7 cellular contexts compared by ENCODE assay signal in genomic region chrX:130120746-130121504, GRCh38. TPM values are rescaled to one million over a fixed set of nuclear protein-coding genes. Genes with fewer than 3 reads are reported as not detected.
A peak's percentile ranks its signal among the peaks of the same experiment; 100 is the strongest.
DNase-seq lines count a peak whose midpoint lies in the region; ATAC-seq and TF ChIP-seq lines count a peak whose summit lies in the region.

No MANE protein-coding gene starts in this region.

- peak overlapping the region; percentile 53 for H3K4me3 ChIP-seq in naive thymus-derived CD4-positive, alpha-beta T cell (ENCODE audit: low read length)

- H3K27ac ChIP-seq in naive thymus-derived CD4-positive, alpha-beta T cell (ENCODE audit: low read depth, low read length): no peak overlapping the region

- H3K36me3 ChIP-seq in naive thymus-derived CD4-positive, alpha-beta T cell (ENCODE audit: control insufficient read depth in 2 of 3, insufficient read depth in 3 of 3, low read length in 3 of 3): no peaks in the 10 kb centered on the region

- TF ChIP-seq POLR2A in GM18526 (IDR thresholded peaks at IDR 0.05; ENCODE audit: extremely low read depth, insufficient read length): peak; percentile 26

- peak overlapping the region in 1 of 9 donors; percentile 58 for H3K27ac Mint-ChIP-seq in naive thymus-derived CD4-positive, alpha-beta T cell

- H3K27me3 ChIP-seq in naive thymus-derived CD4-positive, alpha-beta T cell (ENCODE audit: control insufficient read depth in 2 of 2, insufficient read depth in 2 of 2, low read length in 2 of 2): no peaks in the 10 kb centered on the region

- POLR2A ChIA-PET in naive thymus-derived CD4-positive, alpha-beta T cell (lab: Charles Lee): interaction anchor here (0.6 to 1.9 kb wide), 4 partner anchors 23 to 52 kb away, joined by 3 to 6 read pairs (median 3); no protein-coding TSS in a partner anchor

- H3K27me3 Mint-ChIP-seq in activated T-cell treated with anti-CD3 and anti-CD28 coated beads, Interleukin-2, amount 50 U/mL, for 4 hours (ENCODE audit: low read depth): no peaks in the 10 kb centered on the region
- no peaks in the 10 kb centered on the region for H3K27me3 Mint-ChIP-seq in naive thymus-derived CD4-positive, alpha-beta T cell

- H3K36me3 Mint-ChIP-seq in activated T-cell treated with anti-CD3 and anti-CD28 coated beads, Interleukin-2, amount 50 U/mL, for 4 hours (ENCODE audit: insufficient read depth): no peaks in the 10 kb centered on the region
- peaks cover 0 to 2% (median 0%) of the 10 kb centered on the region in 5 donors for H3K36me3 Mint-ChIP-seq in naive thymus-derived CD4-positive, alpha-beta T cell

- H3K4me3 Mint-ChIP-seq in activated T-cell treated with anti-CD3 and anti-CD28 coated beads, Interleukin-2, amount 50 U/mL, for 4 hours: peak overlapping the region; percentile 71
- peak overlapping the region; percentile 29 to 74 (median 71) for H3K4me3 Mint-ChIP-seq in naive thymus-derived CD4-positive, alpha-beta T cell

- peak; percentile 69 for DNase-seq in NOMO-1 treated with DMSO at 0.1 percent for 48 hours (lab: John Stamatoyannopoulos, UW; ENCODE audit: unreplicated experiment)
- peak; percentile 61 for DNase-seq in activated T-cell treated with anti-CD3 and anti-CD28 coated beads, Interleukin-2, amount 50 U/mL, for 4 hours
- peak; percentile 77 for DNase-seq in fibroblast of gingiva (ENCODE audit: low read depth)
- peak; percentile 50 to 75 (median 68) for DNase-seq in naive thymus-derived CD4-positive, alpha-beta T cell
- DNase-seq in stimulated activated naive CD4-positive, alpha-beta T cell (lab: John Stamatoyannopoulos, UW): peak; percentile 40 to 81 (median 58)

- CTCF ChIA-PET in naive thymus-derived CD4-positive, alpha-beta T cell (lab: Charles Lee): interaction anchor here (0.6 to 7.2 kb wide), 12 partner anchors 22 to 152 kb away, joined by 3 to 83 read pairs (median 5); partner anchors contain the start of gene AIFM1

- no peaks in the 10 kb centered on the region for H3K9me3 Mint-ChIP-seq in activated T-cell treated with anti-CD3 and anti-CD28 coated beads, Interleukin-2, amount 50 U/mL, for 4 hours
- H3K9me3 Mint-ChIP-seq in naive thymus-derived CD4-positive, alpha-beta T cell: peaks cover 0 to 1% (median 0%) of the 10 kb centered on the region in 11 donors

- H3K9me3 ChIP-seq in naive thymus-derived CD4-positive, alpha-beta T cell (ENCODE audit: control insufficient read depth in 2 of 3, low read length in 3 of 3): no peaks in the 10 kb centered on the region

- no peaks in the 10 kb centered on the region for H3K4me1 ChIP-seq in naive thymus-derived CD4-positive, alpha-beta T cell (ENCODE audit: control insufficient read depth in 2 of 2, insufficient read depth in 2 of 2, low read length in 2 of 2)

- intact Hi-C loops in naive thymus-derived CD4-positive, alpha-beta T cell (cut with micrococcal nuclease): loop anchor here (1.0 to 5.0 kb wide), 11 partner anchors 9 to 514 kb away; partner anchors contain the start of genes AIFM1 (in 1 of the 2), ELF4 (in 1 of the 2), RAB33A (in 1 of the 2) and ZNF280C (in 1 of the 2)

- H3K4me1 Mint-ChIP-seq in activated T-cell treated with anti-CD3 and anti-CD28 coated beads, Interleukin-2, amount 50 U/mL, for 4 hours (ENCODE audit: low read depth): peaks cover 16% of the 10 kb centered on the region
- H3K4me1 Mint-ChIP-seq in naive thymus-derived CD4-positive, alpha-beta T cell: peaks cover 0 to 19% (median 4%) of the 10 kb centered on the region in 7 donors

- ATAC-seq in HG02943 (IDR thresholded peaks at IDR 0.05; ENCODE audit: low read depth, unreplicated experiment): peak; percentile 55
- ATAC-seq in activated T-cell treated with anti-CD3 and anti-CD28 coated beads, Interleukin-2, amount 50 U/mL, for 4 hours: peak; percentile 90 to 93
- peak; percentile 91 for ATAC-seq in naive thymus-derived CD4-positive, alpha-beta T cell

RNA-seq across cellular contexts. Expression of gene ELF4, which starts 10.6 kb away (rescaled TPM):
- total RNA-seq in activated T-cell treated with anti-CD3 and anti-CD28 coated beads, Interleukin-2, amount 50 U/mL, for 4 hours: 10 to 100 TPM; 22.7 to 26.5 (median 23.0) TPM
- 10 to 100 TPM; 20.7 to 48.9 (median 23.7) TPM for total RNA-seq in naive thymus-derived CD4-positive, alpha-beta T cell
- polyA plus RNA-seq in naive thymus-derived CD4-positive, alpha-beta T cell: 10 to 100 TPM in 1 of 2 donors, 1 to 10 TPM in 1; 8.5 to 16.9 TPM

RNA-seq across cellular contexts. Expression of gene AIFM1, which starts 44.7 kb away (rescaled TPM):
- total RNA-seq in activated T-cell treated with anti-CD3 and anti-CD28 coated beads, Interleukin-2, amount 50 U/mL, for 4 hours: 10 to 100 TPM; 45.2 to 54.5 (median 51.9) TPM
- 10 to 100 TPM; 11.6 to 35.8 (median 21.1) TPM for total RNA-seq in naive thymus-derived CD4-positive, alpha-beta T cell
- polyA plus RNA-seq in naive thymus-derived CD4-positive, alpha-beta T cell: 10 to 100 TPM; 24.8 to 35.4 TPM

RNA-seq across cellular contexts. Expression of gene RAB33A, which starts 50.8 kb away (rescaled TPM):
- total RNA-seq in activated T-cell treated with anti-CD3 and anti-CD28 coated beads, Interleukin-2, amount 50 U/mL, for 4 hours: 10 to 100 TPM; 10.6 to 13.6 (median 11.0) TPM
- 10 to 100 TPM in 3 of 5 experiments, 1 to 10 TPM in 2; 2.9 to 25.6 (median 11.9) TPM for total RNA-seq in naive thymus-derived CD4-positive, alpha-beta T cell
- polyA plus RNA-seq in naive thymus-derived CD4-positive, alpha-beta T cell: 10 to 100 TPM in 1 of 2 donors, 1 to 10 TPM in 1; 7.6 to 15.6 TPM
